Comparison of ENCODE assay signal across 10 cellular contexts in genomic region chr9:2809692-2810423, GRCh38. TPM values are rescaled to one million over a fixed set of nuclear protein-coding genes. Genes with fewer than 3 reads are reported as not detected.
A peak's percentile ranks its signal among the peaks of the same experiment; 100 is the strongest.
DNase-seq lines count a peak whose midpoint lies in the region; ATAC-seq and TF ChIP-seq lines count a peak whose summit lies in the region.
"Had no signal": no experiment of that assay in that cellular context is flagged by ENCODE, and none has a peak within 500 bp of the region (broad histone marks: within the 10 kb centered on the region; RNA-seq: fewer than 3 reads in every experiment).

No MANE protein-coding gene starts in this region.

- H3K9me3 Mint-ChIP-seq in progenitor cell of endocrine pancreas (ENCODE audit: low read depth) (no peaks in the 10 kb centered on the region), Calu3 (ENCODE audit: low read depth, unreplicated experiment) (no peaks in the 10 kb centered on the region)
- H3K9me3 Mint-ChIP-seq in activated naive CD8-positive, alpha-beta T cell treated with anti-CD3 and anti-CD28 coated beads for 36 hours = no peaks in the 10 kb centered on the region
- H3K9me3 Mint-ChIP-seq: effector memory CD8-positive, alpha-beta T cell had no signal

- CTCF ChIA-PET in Calu3 (lab: Charles Lee) = no interaction called here

- no peak overlapping the region for H3K4me3 ChIP-seq in right cardiac atrium (ENCODE audit: low read length)

- peaks cover 3% of the 10 kb centered on the region for H3K4me1 ChIP-seq in right cardiac atrium (ENCODE audit: control insufficient read depth, insufficient read depth, low read length)

- H3K9me3 ChIP-seq in right cardiac atrium (ENCODE audit: control insufficient read depth, low read length) = no peaks in the 10 kb centered on the region

- no peaks in the 10 kb centered on the region for H3K27me3 ChIP-seq in right cardiac atrium (ENCODE audit: control insufficient read depth, insufficient read depth)

- no TSS peak for BruUV-seq in Calu3 (replicated peaks; lab: Mats Ljungman, UMichigan)

- DNase-seq in GM04503 (ENCODE audit: low read depth) (peak; percentile 86), amniotic epithelial cell (ENCODE audit: low read depth) (peak; percentile 99), right cardiac atrium (no peak), progenitor cell of endocrine pancreas (ENCODE audit: low spot score, unreplicated experiment) (no peak), Calu3 (no peak), HuH-7.5 (ENCODE audit: low spot score) (no peak)
- DNase-seq in activated naive CD8-positive, alpha-beta T cell treated with anti-CD3 and anti-CD28 coated beads for 36 hours = no peak
- DNase-seq: effector memory CD8-positive, alpha-beta T cell; NCI-H1930 had no signal

- TF ChIP-seq CTCF in progenitor cell of endocrine pancreas (IDR thresholded peaks at IDR 0.05; ENCODE audit: unreplicated experiment) (no peak), Calu3 (IDR thresholded peaks at IDR 0.05; ENCODE audit: unreplicated experiment) (no peak)

- peaks cover 8% of the 10 kb centered on the region for H3K4me1 Mint-ChIP-seq in progenitor cell of endocrine pancreas (ENCODE audit: low read depth)
- no peaks in the 10 kb centered on the region for H3K4me1 Mint-ChIP-seq in activated naive CD8-positive, alpha-beta T cell treated with anti-CD3 and anti-CD28 coated beads for 36 hours
- no peaks in the 10 kb centered on the region for H3K4me1 Mint-ChIP-seq in Calu3 (ENCODE audit: low read depth, unreplicated experiment)

- ATAC-seq in right cardiac atrium (peak; percentile 84 to 91), GM18909 (IDR thresholded peaks at IDR 0.05; ENCODE audit: poor library complexity, unreplicated experiment) (no peak)
- ATAC-seq: effector memory CD8-positive, alpha-beta T cell had no signal

- H3K36me3 Mint-ChIP-seq in progenitor cell of endocrine pancreas (ENCODE audit: insufficient read depth) = peaks cover 31% of the 10 kb centered on the region
- peaks cover 41% of the 10 kb centered on the region for H3K36me3 Mint-ChIP-seq in activated naive CD8-positive, alpha-beta T cell treated with anti-CD3 and anti-CD28 coated beads for 36 hours
- peaks cover 16% of the 10 kb centered on the region for H3K36me3 Mint-ChIP-seq in Calu3 (ENCODE audit: insufficient read depth, unreplicated experiment)

- H3K27me3 Mint-ChIP-seq in progenitor cell of endocrine pancreas (no peaks in the 10 kb centered on the region), Calu3 (ENCODE audit: unreplicated experiment) (no peaks in the 10 kb centered on the region)
- H3K27me3 Mint-ChIP-seq in activated naive CD8-positive, alpha-beta T cell treated with anti-CD3 and anti-CD28 coated beads for 36 hours = no peaks in the 10 kb centered on the region
- H3K27me3 Mint-ChIP-seq: effector memory CD8-positive, alpha-beta T cell had no signal

- H3K27ac ChIP-seq in right cardiac atrium (ENCODE audit: low read length) = no peak overlapping the region

- WGBS in right cardiac atrium = 22% methylated on average over 4 of the region's 4 CpGs

- intact Hi-C loops in right cardiac atrium (cut with DNase I) (loop anchor here in 1 of 4 donors (10.0 kb wide), 1 partner anchor 675 kb away; no protein-coding TSS in a partner anchor), Calu3 (cut with micrococcal nuclease; ENCODE audit: unreplicated experiment) (no loop called here)

- no peak overlapping the region for H3K4me3 Mint-ChIP-seq in progenitor cell of endocrine pancreas (ENCODE audit: low read depth)
- no peak overlapping the region for H3K4me3 Mint-ChIP-seq in activated naive CD8-positive, alpha-beta T cell treated with anti-CD3 and anti-CD28 coated beads for 36 hours
- no peak overlapping the region for H3K4me3 Mint-ChIP-seq in Calu3 (ENCODE audit: low read depth, unreplicated experiment)
- H3K4me3 Mint-ChIP-seq: effector memory CD8-positive, alpha-beta T cell had no signal

- H3K27ac Mint-ChIP-seq in progenitor cell of endocrine pancreas = peak overlapping the region; percentile 86
- H3K27ac Mint-ChIP-seq in activated naive CD8-positive, alpha-beta T cell treated with anti-CD3 and anti-CD28 coated beads for 36 hours = no peak overlapping the region
- H3K27ac Mint-ChIP-seq in Calu3 (ENCODE audit: unreplicated experiment) = no peak overlapping the region
- H3K27ac Mint-ChIP-seq: effector memory CD8-positive, alpha-beta T cell had no signal

RNA-seq across cellular contexts. Expression of gene PUM3, which starts 34.0 kb away (rescaled TPM):
- 10 to 100 TPM; 15.2 to 29.2 (median 16.7) TPM for total RNA-seq in right cardiac atrium
- polyA plus RNA-seq in right cardiac atrium = 11.3 TPM
- total RNA-seq in progenitor cell of endocrine pancreas = 49.3 and 50.2 TPM in 2 replicates
- 100 to 1,000 TPM; 142 to 144 TPM for total RNA-seq in activated naive CD8-positive, alpha-beta T cell treated with anti-CD3 and anti-CD28 coated beads for 36 hours
- 48.9 and 56.3 TPM in 2 replicates for total RNA-seq in Calu3 (2022)

Comparison
In these comparisons a context has a peak if more than half of its experiments do, and no peak if none do; other contexts are left out.
1. DNase-seq: peak in GM04503 (single experiment) and amniotic epithelial cell (single experiment); none in right cardiac atrium (0 of 3), progenitor cell of endocrine pancreas (single experiment), activated naive CD8-positive, alpha-beta T cell treated with anti-CD3 and anti-CD28 coated beads for 36 hours (single experiment), Calu3 (single experiment) and HuH-7.5 (single experiment).